In genomic region chr4:77126844-77127614, GRCh38 we compare ENCODE assay signal across 8 cellular contexts. TPM values are rescaled to one million over a fixed set of nuclear protein-coding genes. Genes with fewer than 3 reads are reported as not detected.
DNase-seq lines count a peak whose midpoint lies in the region; ATAC-seq and TF ChIP-seq lines count a peak whose summit lies in the region.

No MANE protein-coding gene starts in this region.

- H3K36me3 ChIP-seq in upper lobe of right lung: no peaks in the 10 kb centered on the region

- no peak overlapping the region for H3K4me3 ChIP-seq in upper lobe of right lung

- H3K9me3 Mint-ChIP-seq in activated naive CD4-positive, alpha-beta T cell treated with anti-CD3 and anti-CD28 coated beads, Interleukin-2, amount 50 U/mL, for 24 hours: no peaks in the 10 kb centered on the region
- H3K9me3 Mint-ChIP-seq in activated naive CD4-positive, alpha-beta T cell treated with anti-CD3 and anti-CD28 coated beads for 36 hours: no peaks in the 10 kb centered on the region

- no peaks in the 10 kb centered on the region for H3K36me3 Mint-ChIP-seq in activated naive CD4-positive, alpha-beta T cell treated with anti-CD3 and anti-CD28 coated beads, Interleukin-2, amount 50 U/mL, for 24 hours
- H3K36me3 Mint-ChIP-seq in activated naive CD4-positive, alpha-beta T cell treated with anti-CD3 and anti-CD28 coated beads for 36 hours (ENCODE audit: low read depth): no peaks in the 10 kb centered on the region

- peak overlapping the region; percentile 58 for H3K27ac ChIP-seq in upper lobe of right lung

- peak overlapping the region; percentile 48 for H3K27ac Mint-ChIP-seq in activated naive CD4-positive, alpha-beta T cell treated with anti-CD3 and anti-CD28 coated beads, Interleukin-2, amount 50 U/mL, for 24 hours
- no peak overlapping the region for H3K27ac Mint-ChIP-seq in activated naive CD4-positive, alpha-beta T cell treated with anti-CD3 and anti-CD28 coated beads for 36 hours

- H3K27me3 ChIP-seq in upper lobe of right lung: no peaks in the 10 kb centered on the region

- no peak overlapping the region for H3K4me3 Mint-ChIP-seq in activated naive CD4-positive, alpha-beta T cell treated with anti-CD3 and anti-CD28 coated beads, Interleukin-2, amount 50 U/mL, for 24 hours
- no peak overlapping the region for H3K4me3 Mint-ChIP-seq in activated naive CD4-positive, alpha-beta T cell treated with anti-CD3 and anti-CD28 coated beads for 36 hours

- peaks cover 12% of the 10 kb centered on the region for H3K4me1 Mint-ChIP-seq in activated naive CD4-positive, alpha-beta T cell treated with anti-CD3 and anti-CD28 coated beads, Interleukin-2, amount 50 U/mL, for 24 hours
- H3K4me1 Mint-ChIP-seq in activated naive CD4-positive, alpha-beta T cell treated with anti-CD3 and anti-CD28 coated beads for 36 hours (ENCODE audit: low read depth): peaks cover 9% of the 10 kb centered on the region

- no peaks in the 10 kb centered on the region for H3K27me3 Mint-ChIP-seq in activated naive CD4-positive, alpha-beta T cell treated with anti-CD3 and anti-CD28 coated beads, Interleukin-2, amount 50 U/mL, for 24 hours
- no peaks in the 10 kb centered on the region for H3K27me3 Mint-ChIP-seq in activated naive CD4-positive, alpha-beta T cell treated with anti-CD3 and anti-CD28 coated beads for 36 hours (ENCODE audit: low read depth)

- no peak for DNase-seq in activated naive CD4-positive, alpha-beta T cell treated with anti-CD3 and anti-CD28 coated beads for 36 hours
- DNase-seq in UCSD-AML1 (lab: John Stamatoyannopoulos, UW; ENCODE audit: unreplicated experiment): peak; percentile 12
- DNase-seq in upper lobe of right lung: no peak
- DNase-seq in stimulated activated naive CD8-positive, alpha-beta T cell treated with anti-CD3 and anti-CD28 coated beads, Interleukin-15, Interleukin-2, amounts not matched to agents 100 U/mL and 50 U/mL, for 24 hours: no peak
- DNase-seq in cerebellar nuclear complex (lab: John Stamatoyannopoulos, UW): no peak
- no peak for DNase-seq in NCI-H2227 treated with DMSO at 0.1 percent for 48 hours (lab: John Stamatoyannopoulos, UW)

- ATAC-seq in HG03139 (IDR thresholded peaks at IDR 0.05; ENCODE audit: unreplicated experiment) (peak; percentile 83), upper lobe of right lung (peak; percentile 92)
- ATAC-seq in stimulated activated naive CD8-positive, alpha-beta T cell treated with anti-CD3 and anti-CD28 coated beads, Interleukin-15, Interleukin-2, amounts not matched to agents 100 U/mL and 50 U/mL, for 24 hours: no peak

- H3K4me1 ChIP-seq in upper lobe of right lung: no peaks in the 10 kb centered on the region

- CTCF ChIA-PET in activated naive CD4-positive, alpha-beta T cell treated with anti-CD3 and anti-CD28 coated beads for 36 hours (lab: Charles Lee): interaction anchor here (1.0 to 1.5 kb wide), 4 partner anchors 10 to 77 kb away, joined by 3 to 6 read pairs (median 4); no protein-coding TSS in a partner anchor

- intact Hi-C loops in activated naive CD4-positive, alpha-beta T cell treated with anti-CD3 and anti-CD28 coated beads for 36 hours (cut with micrococcal nuclease): no loop called here
- intact Hi-C loops in upper lobe of right lung (cut with DNase I): no loop called here

- no peak for TF ChIP-seq CTCF in upper lobe of right lung (IDR thresholded peaks at IDR 0.05)

- no peaks in the 10 kb centered on the region for H3K9me3 ChIP-seq in upper lobe of right lung

RNA-seq across cellular contexts. Expression of gene CCNG2, which starts 30.0 kb away (rescaled TPM):
- 10 to 100 TPM; 21.6 to 22.5 TPM for total RNA-seq in activated naive CD4-positive, alpha-beta T cell treated with anti-CD3 and anti-CD28 coated beads for 36 hours
- total RNA-seq in upper lobe of right lung: 41.3 TPM

RNA-seq across cellular contexts. Expression of gene CCNI, which starts 51.2 kb away (rescaled TPM):
- total RNA-seq in activated naive CD4-positive, alpha-beta T cell treated with anti-CD3 and anti-CD28 coated beads for 36 hours: 100 to 1,000 TPM; 211 to 218 TPM
- total RNA-seq in upper lobe of right lung: 319 TPM
